In genomic region chr15:57916695-57917094, GRCh38 we compare ENCODE assay signal across 24 cellular contexts.
"Had no signal": no experiment of that assay in that cellular context is flagged by ENCODE, and none has a peak within 500 bp of the region (broad histone marks: within the 10 kb centered on the region; RNA-seq: fewer than 3 reads in every experiment).

No MANE protein-coding gene starts in this region.

- H3K9me3 ChIP-seq: ascending aorta, gastroesophageal sphincter, sigmoid colon, suprapubic skin, tibial artery, upper lobe of right lung had no signal

- H3K27ac ChIP-seq: ascending aorta, brain microvascular endothelial cell, gastroesophageal sphincter, sigmoid colon, suprapubic skin, tibial artery, upper lobe of right lung had no signal

- FAIRE-seq: keratinocyte had no signal

- DNase-seq: activated CD4-positive, alpha-beta T cell treated with anti-CD3 and anti-CD28 coated beads for 4 hours; activated CD4-positive, alpha-beta T cell treated with anti-CD3 and anti-CD28 coated beads, Interleukin-2, amount 50 U/mL, for 48 hours; activated CD8-positive, alpha-beta memory T cell treated with anti-CD3 and anti-CD28 coated beads for 24 hours; activated effector memory CD4-positive, alpha-beta T cell treated with Interleukin-2 at 50 U/mL for 16 hours; activated naive CD4-positive, alpha-beta T cell treated with anti-CD3 and anti-CD28 coated beads for 36 hours; activated naive CD8-positive, alpha-beta T cell treated with anti-CD3 and anti-CD28 coated beads, Interleukin-2, amount 10 ng/mL, durations not matched to agents 7 days and 5 days; brain microvascular endothelial cell; caudate nucleus; cortex of kidney; effector memory CD8-positive, alpha-beta T cell; erythroblast; hippocampal formation; midbrain; naive thymus-derived CD8-positive, alpha-beta T cell; sigmoid colon; stimulated activated CD4-positive, alpha-beta T cell treated with anti-CD3 and anti-CD28 coated beads, Interleukin-1b, Interleukin-23, amount 100 ng/mL, for 48 hours; stimulated activated naive B cell treated with anti-CD40 and anti-IgM and Interleukin-4, amounts not matched to agents 10 μg/mL and 1 μg/mL and 100 μg/mL, for 72 hours; tibial artery; upper lobe of right lung had no signal

- ATAC-seq: effector memory CD8-positive, alpha-beta T cell; naive thymus-derived CD8-positive, alpha-beta T cell; stimulated activated naive B cell treated with anti-CD40 and anti-IgM and Interleukin-4, amounts not matched to agents 10 μg/mL and 1 μg/mL and 100 μg/mL, for 72 hours; upper lobe of right lung had no signal

- H3K4me1 ChIP-seq: ascending aorta, sigmoid colon, upper lobe of right lung had no signal

- H3K9me3 Mint-ChIP-seq: activated naive CD4-positive, alpha-beta T cell treated with anti-CD3 and anti-CD28 coated beads for 36 hours; activated naive CD8-positive, alpha-beta T cell treated with anti-CD3 and anti-CD28 coated beads, Interleukin-2, amount 10 ng/mL, durations not matched to agents 7 days and 5 days; effector memory CD8-positive, alpha-beta T cell; naive thymus-derived CD8-positive, alpha-beta T cell had no signal

- H3K4me1 Mint-ChIP-seq: activated naive CD8-positive, alpha-beta T cell treated with anti-CD3 and anti-CD28 coated beads, Interleukin-2, amount 10 ng/mL, durations not matched to agents 7 days and 5 days; naive thymus-derived CD8-positive, alpha-beta T cell; stimulated activated naive B cell treated with anti-CD40 and anti-IgM and Interleukin-4, amounts not matched to agents 10 μg/mL and 1 μg/mL and 100 μg/mL, for 72 hours had no signal

- H3K4me3 ChIP-seq: ascending aorta, gastroesophageal sphincter, sigmoid colon, smooth muscle cell, suprapubic skin, tibial artery, upper lobe of right lung had no signal

- H3K36me3 Mint-ChIP-seq: activated naive CD8-positive, alpha-beta T cell treated with anti-CD3 and anti-CD28 coated beads, Interleukin-2, amount 10 ng/mL, durations not matched to agents 7 days and 5 days; naive thymus-derived CD8-positive, alpha-beta T cell; stimulated activated naive B cell treated with anti-CD40 and anti-IgM and Interleukin-4, amounts not matched to agents 10 μg/mL and 1 μg/mL and 100 μg/mL, for 72 hours had no signal

- H3K27me3 ChIP-seq: ascending aorta, brain microvascular endothelial cell, sigmoid colon, tibial artery, upper lobe of right lung had no signal

- H3K27ac Mint-ChIP-seq: activated naive CD4-positive, alpha-beta T cell treated with anti-CD3 and anti-CD28 coated beads for 36 hours; activated naive CD8-positive, alpha-beta T cell treated with anti-CD3 and anti-CD28 coated beads, Interleukin-2, amount 10 ng/mL, durations not matched to agents 7 days and 5 days; effector memory CD8-positive, alpha-beta T cell; naive thymus-derived CD8-positive, alpha-beta T cell; stimulated activated naive B cell treated with anti-CD40 and anti-IgM and Interleukin-4, amounts not matched to agents 10 μg/mL and 1 μg/mL and 100 μg/mL, for 72 hours had no signal

- H3K4me3 Mint-ChIP-seq: activated naive CD4-positive, alpha-beta T cell treated with anti-CD3 and anti-CD28 coated beads for 36 hours; activated naive CD8-positive, alpha-beta T cell treated with anti-CD3 and anti-CD28 coated beads, Interleukin-2, amount 10 ng/mL, durations not matched to agents 7 days and 5 days; effector memory CD8-positive, alpha-beta T cell; naive thymus-derived CD8-positive, alpha-beta T cell; stimulated activated naive B cell treated with anti-CD40 and anti-IgM and Interleukin-4, amounts not matched to agents 10 μg/mL and 1 μg/mL and 100 μg/mL, for 72 hours had no signal

- H3K36me3 ChIP-seq: ascending aorta, brain microvascular endothelial cell, gastroesophageal sphincter, sigmoid colon, suprapubic skin, tibial artery, upper lobe of right lung had no signal
